1 cellular context compared by ENCODE assay signal in the genomic region with DNA sequence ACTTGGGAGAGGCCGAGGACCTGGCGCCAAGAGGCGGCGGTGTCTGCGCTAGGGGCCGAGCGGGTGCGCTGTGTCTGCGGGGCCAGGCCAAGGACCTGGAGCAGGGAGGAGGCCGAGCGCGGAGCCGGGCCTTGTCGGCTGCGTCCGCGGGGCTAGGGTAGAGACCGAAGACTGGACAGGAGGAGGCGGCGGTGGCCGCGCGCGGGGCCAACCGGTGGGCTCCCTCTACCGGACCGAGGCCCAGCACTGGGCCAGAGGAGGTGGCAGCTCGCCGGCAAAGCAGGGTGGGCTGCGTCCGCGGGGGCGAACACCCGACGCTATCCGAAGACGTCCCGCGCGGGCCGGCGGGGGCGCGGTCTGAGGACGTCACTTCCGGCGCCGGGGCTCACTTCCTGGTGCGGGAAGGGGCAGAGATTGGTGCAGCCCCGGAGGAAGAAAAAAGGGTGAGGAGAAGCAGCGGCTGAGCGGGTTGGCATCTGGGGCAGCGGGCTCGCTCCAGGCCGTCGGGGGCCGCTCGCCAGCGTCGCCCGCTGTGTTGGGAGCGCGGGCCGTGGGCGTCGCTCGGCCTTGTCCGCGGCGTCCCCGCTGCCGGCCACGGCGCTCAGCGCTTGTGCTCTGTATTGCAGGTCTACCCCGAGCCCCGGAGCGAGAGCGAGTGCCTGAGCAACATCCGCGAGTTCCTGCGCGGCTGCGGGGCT.
A peak's percentile ranks its signal among the peaks of the same experiment; 100 is the strongest.
TF ChIP-seq lines count a peak whose summit lies in the region.

No MANE protein-coding gene starts in this region.

TF ChIP-seq in K562, 482 proteins besides CTCF, POLR2A, EP300 and RAD21 (continued from another document and continues in another):
- no peak for TF ChIP-seq USF2 (CRISPR knock-in tag; IDR thresholded peaks at IDR 0.05)
- no peak for TF ChIP-seq ZNF75A (CRISPR knock-in tag; IDR thresholded peaks at IDR 0.05)
- TF ChIP-seq SP2 (IDR thresholded peaks at IDR 0.05; ENCODE audit: extremely low read depth, low read depth, low read length, poor library complexity, severe bottlenecking), result no peak
- TF ChIP-seq, protein P1, sequence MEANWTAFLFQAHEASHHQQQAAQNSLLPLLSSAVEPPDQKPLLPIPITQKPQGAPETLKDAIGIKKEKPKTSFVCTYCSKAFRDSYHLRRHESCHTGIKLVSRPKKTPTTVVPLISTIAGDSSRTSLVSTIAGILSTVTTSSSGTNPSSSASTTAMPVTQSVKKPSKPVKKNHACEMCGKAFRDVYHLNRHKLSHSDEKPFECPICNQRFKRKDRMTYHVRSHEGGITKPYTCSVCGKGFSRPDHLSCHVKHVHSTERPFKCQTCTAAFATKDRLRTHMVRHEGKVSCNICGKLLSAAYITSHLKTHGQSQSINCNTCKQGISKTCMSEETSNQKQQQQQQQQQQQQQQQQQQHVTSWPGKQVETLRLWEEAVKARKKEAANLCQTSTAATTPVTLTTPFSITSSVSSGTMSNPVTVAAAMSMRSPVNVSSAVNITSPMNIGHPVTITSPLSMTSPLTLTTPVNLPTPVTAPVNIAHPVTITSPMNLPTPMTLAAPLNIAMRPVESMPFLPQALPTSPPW (CRISPR knock-in tag; IDR thresholded peaks at IDR 0.05), result peak; percentile 88
- no peak for TF ChIP-seq ZNF408 (CRISPR knock-in tag; IDR thresholded peaks at IDR 0.05; ENCODE audit: low read depth)
- no peak for TF ChIP-seq ZNF668 (CRISPR knock-in tag; IDR thresholded peaks at IDR 0.05)
- TF ChIP-seq STAT6 (CRISPR knock-in tag; IDR thresholded peaks at IDR 0.05), result no peak
- TF ChIP-seq ZNF592 (IDR thresholded peaks at IDR 0.05), result no peak
- peak; percentile 68; the same call in 1 of the 2 replicates for TF ChIP-seq NBN (IDR thresholded peaks at IDR 0.05; ENCODE audit: low read depth)
- TF ChIP-seq ILK (tag; IDR thresholded peaks at IDR 0.05; ENCODE audit: borderline replicate concordance, low read depth), result no peak
- no peak for TF ChIP-seq ZNF282 (CRISPR knock-in tag; IDR thresholded peaks at IDR 0.05)
- TF ChIP-seq PYGO2 (tag; IDR thresholded peaks at IDR 0.05), result no peak
- no peak for TF ChIP-seq TARDBP (IDR thresholded peaks at IDR 0.05)
- no peak for TF ChIP-seq GTF2F1 (IDR thresholded peaks at IDR 0.05; ENCODE audit: low read depth, low read length)
- TF ChIP-seq UBTF (IDR thresholded peaks at IDR 0.05; ENCODE audit: borderline replicate concordance in 1 of 2, low read depth in 2 of 2, low read length in 2 of 2), result peak; percentile 95
- no peak for TF ChIP-seq ZNF695 (CRISPR knock-in tag; IDR thresholded peaks at IDR 0.05)
- TF ChIP-seq BHLHE40 (IDR thresholded peaks at IDR 0.05; ENCODE audit: low read length), result no peak
- no peak for TF ChIP-seq RAD51 (IDR thresholded peaks at IDR 0.05; ENCODE audit: borderline replicate concordance, low read depth)
- TF ChIP-seq, protein P2, sequence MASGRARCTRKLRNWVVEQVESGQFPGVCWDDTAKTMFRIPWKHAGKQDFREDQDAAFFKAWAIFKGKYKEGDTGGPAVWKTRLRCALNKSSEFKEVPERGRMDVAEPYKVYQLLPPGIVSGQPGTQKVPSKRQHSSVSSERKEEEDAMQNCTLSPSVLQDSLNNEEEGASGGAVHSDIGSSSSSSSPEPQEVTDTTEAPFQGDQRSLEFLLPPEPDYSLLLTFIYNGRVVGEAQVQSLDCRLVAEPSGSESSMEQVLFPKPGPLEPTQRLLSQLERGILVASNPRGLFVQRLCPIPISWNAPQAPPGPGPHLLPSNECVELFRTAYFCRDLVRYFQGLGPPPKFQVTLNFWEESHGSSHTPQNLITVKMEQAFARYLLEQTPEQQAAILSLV (tag; IDR thresholded peaks at IDR 0.05), result no peak
- no peak for TF ChIP-seq ZNF785 (CRISPR knock-in tag; IDR thresholded peaks at IDR 0.05)
- no peak for TF ChIP-seq SMAD3 (CRISPR knock-in tag; conservative IDR thresholded peaks at IDR 0.05)
- no peak for TF ChIP-seq ZNF398 (CRISPR knock-in tag; IDR thresholded peaks at IDR 0.05)
- no peak for TF ChIP-seq HDAC2 (IDR thresholded peaks at IDR 0.05)
- TF ChIP-seq TAF7 (tag; IDR thresholded peaks at IDR 0.05), result no peak
- no peak for TF ChIP-seq PPARD (CRISPR knock-in tag; IDR thresholded peaks at IDR 0.05)
- no peak for TF ChIP-seq WHSC1 (IDR thresholded peaks at IDR 0.05; ENCODE audit: low read length)
- TF ChIP-seq POLR2B (IDR thresholded peaks at IDR 0.05; ENCODE audit: low read depth, partially characterized antibody), result peak; percentile 74
- no peak for TF ChIP-seq TBP (optimal IDR thresholded peaks at IDR 0.05; ENCODE audit: low read depth, low read length)
- TF ChIP-seq SIN3A (IDR thresholded peaks at IDR 0.05; ENCODE audit: borderline replicate concordance in 2 of 2, control insufficient read depth in 1 of 2, low read depth in 2 of 2, low read length in 2 of 2), result peak; percentile 59 to 64; a peak in 2 of 4 replicates
- TF ChIP-seq EP400 (IDR thresholded peaks at IDR 0.05), result peak; percentile 86
- TF ChIP-seq KLF10 (CRISPR knock-in tag; IDR thresholded peaks at IDR 0.05), result no peak
- TF ChIP-seq ZNF354B (CRISPR knock-in tag; IDR thresholded peaks at IDR 0.05), result no peak
- peak; percentile 84 for TF ChIP-seq ATF1 (CRISPR knock-in tag; IDR thresholded peaks at IDR 0.05)
- peak; percentile 98 for TF ChIP-seq ATF1 (tag; IDR thresholded peaks at IDR 0.05)
- TF ChIP-seq BRCA1 (IDR thresholded peaks at IDR 0.05), result no peak
- no peak for TF ChIP-seq BRCA1 (CRISPR knock-in tag; IDR thresholded peaks at IDR 0.05)
- no peak for TF ChIP-seq HDGF (IDR thresholded peaks at IDR 0.05)
- no peak for TF ChIP-seq BCL6 (CRISPR knock-in tag; IDR thresholded peaks at IDR 0.05)
- no peak for TF ChIP-seq MAFF (IDR thresholded peaks at IDR 0.05; ENCODE audit: low read length)
- TF ChIP-seq IRF2 (CRISPR knock-in tag; IDR thresholded peaks at IDR 0.05), result no peak
- TF ChIP-seq MCM2 (IDR thresholded peaks at IDR 0.05; ENCODE audit: low read depth), result no peak
- no peak for TF ChIP-seq NEUROD1 (IDR thresholded peaks at IDR 0.05; ENCODE audit: borderline replicate concordance, low read depth, low read length, partially characterized antibody)
- TF ChIP-seq, protein P3, sequence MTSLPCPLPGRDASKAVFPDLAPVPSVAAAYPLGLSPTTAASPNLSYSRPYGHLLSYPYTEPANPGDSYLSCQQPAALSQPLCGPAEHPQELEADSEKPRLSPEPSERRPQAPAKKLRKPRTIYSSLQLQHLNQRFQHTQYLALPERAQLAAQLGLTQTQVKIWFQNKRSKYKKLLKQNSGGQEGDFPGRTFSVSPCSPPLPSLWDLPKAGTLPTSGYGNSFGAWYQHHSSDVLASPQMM (CRISPR knock-in tag; IDR thresholded peaks at IDR 0.05), result no peak
- peak; percentile 54; the same call in 1 of the 2 replicates for TF ChIP-seq KHSRP (IDR thresholded peaks at IDR 0.05)
- TF ChIP-seq TAF1 (IDR thresholded peaks at IDR 0.05; ENCODE audit: control insufficient read depth, extremely low read depth, insufficient read depth, low read length, severe bottlenecking), result peak; percentile 78
- no peak for TF ChIP-seq RFX1 (IDR thresholded peaks at IDR 0.05)
- TF ChIP-seq ZBTB43 (CRISPR knock-in tag; IDR thresholded peaks at IDR 0.05), result no peak
- no peak for TF ChIP-seq ZNF561 (CRISPR knock-in tag; conservative IDR thresholded peaks at IDR 0.05)
- TF ChIP-seq POLR2AphosphoS5 (IDR thresholded peaks at IDR 0.05; ENCODE audit: control insufficient read depth, insufficient read depth, low read depth, low read length), result peak; percentile 66
- TF ChIP-seq RFX7 (CRISPR knock-in tag; IDR thresholded peaks at IDR 0.05), result no peak
- TF ChIP-seq PTBP1 (IDR thresholded peaks at IDR 0.05; ENCODE audit: low read depth, low read length), result no peak
- no peak; the same call in 1 of the 2 replicates for TF ChIP-seq SOX6 (IDR thresholded peaks at IDR 0.05)
